In genomic region chr7:19110778-19111175, GRCh38 we compare ENCODE assay signal across 23 cellular contexts. TPM values are rescaled to one million over a fixed set of nuclear protein-coding genes. Genes with fewer than 3 reads are reported as not detected.
DNase-seq lines count a peak whose midpoint lies in the region; ATAC-seq, FAIRE-seq and TF ChIP-seq lines count a peak whose summit lies in the region.
"Had no signal": no experiment of that assay in that cellular context is flagged by ENCODE, and none has a peak within 500 bp of the region (broad histone marks: within the 10 kb centered on the region; RNA-seq: fewer than 3 reads in every experiment).

No MANE protein-coding gene starts in this region.

- H3K27ac ChIP-seq in H1 (ENCODE audit: low read depth, low read length): no peak overlapping the region
- no peak overlapping the region for H3K27ac ChIP-seq in mesenchymal stem cell (ENCODE audit: low read length, poor library complexity, severe bottlenecking)
- no peak overlapping the region for H3K27ac ChIP-seq in urinary bladder (ENCODE audit: low read depth)
- H3K27ac ChIP-seq in foreskin keratinocyte: no peak overlapping the region
- H3K27ac ChIP-seq: colonic mucosa, gastrocnemius medialis, HL-60, psoas muscle, RWPE1, upper lobe of right lung had no signal

- no peak overlapping the region for H3K23ac ChIP-seq in H1 (ENCODE audit: insufficient read length)
- H3K23ac ChIP-seq in mesenchymal stem cell (ENCODE audit: low read length in 2 of 2): no peak overlapping the region

- H2BK15ac ChIP-seq in H1 (ENCODE audit: low read length): no peak overlapping the region
- peak overlapping the region; percentile 29 for H2BK15ac ChIP-seq in mesenchymal stem cell (ENCODE audit: low read depth, poor library complexity, severe bottlenecking)

- peaks cover 11 to 14% of the 10 kb centered on the region in 2 experiments for H4K20me1 ChIP-seq in H1 (replicated peaks in 1 of 2; ENCODE audit: control insufficient read depth in 1 of 2, insufficient read depth in 2 of 2, low read length in 2 of 2)

- H4K5ac ChIP-seq in H1 (ENCODE audit: insufficient read length, low read depth, low read length): no peak overlapping the region

- peak overlapping the region; percentile 94 for H3K4me3 ChIP-seq in HFF-Myc (replicated peaks; ENCODE audit: low read depth, low read length)
- H3K4me3 ChIP-seq in H1 (ENCODE audit: extremely low read depth in 1 of 4, insufficient read depth in 2 of 4, low read depth in 3 of 4, low read length in 4 of 4): peak overlapping the region in 1 of 4 experiments; percentile 38; a peak in 2 of 8 replicates
- H3K4me3 ChIP-seq in mesenchymal stem cell (ENCODE audit: insufficient read depth in 1 of 2, low read depth in 1 of 2, low read length in 2 of 2): peak overlapping the region in 1 of 2 experiments; percentile 99
- peak overlapping the region; percentile 8 for H3K4me3 ChIP-seq in urinary bladder (ENCODE audit: low read depth, low read length)
- H3K4me3 ChIP-seq: colonic mucosa, gastrocnemius medialis, psoas muscle, upper lobe of right lung had no signal

- H3K79me2 ChIP-seq in H1 (ENCODE audit: control insufficient read depth in 1 of 2, insufficient read depth in 2 of 2, low read length in 2 of 2): no peaks in the 10 kb centered on the region

- H3K56ac ChIP-seq in H1 (replicated peaks; ENCODE audit: insufficient read length, low read depth, low read length): no peak overlapping the region

- CTCF ChIA-PET in H1 (lab: Charles Lee; ENCODE audit: partially characterized antibody): interaction anchor here (1.0 kb wide), 1 partner anchor 161 kb away, joined by 3 read pairs; no protein-coding TSS in a partner anchor

- no peak for TF ChIP-seq EP300 in H1 (IDR thresholded peaks at IDR 0.05; ENCODE audit: borderline replicate concordance in 1 of 2, low read depth in 2 of 2, low read length in 2 of 2)

- H3K27me3 ChIP-seq in H1 (replicated peaks in 1 of 4; ENCODE audit: control insufficient read depth in 3 of 4, extremely low read depth in 1 of 4, insufficient read depth in 3 of 4, low read length in 3 of 4) (peaks cover 73 to 100% (median 88%) of the 10 kb centered on the region in 4 experiments), mesenchymal stem cell (ENCODE audit: control insufficient read depth in 1 of 2, insufficient read depth in 1 of 2, low read length in 2 of 2) (no peaks in the 10 kb centered on the region), foreskin keratinocyte (peaks cover 100% of the 10 kb centered on the region)

- H2AK5ac ChIP-seq in H1 (ENCODE audit: low read depth, low read length) (no peak overlapping the region), mesenchymal stem cell (ENCODE audit: low read length, severe bottlenecking) (no peak overlapping the region)

- H3K36me3 ChIP-seq in H1 (ENCODE audit: control insufficient read depth in 2 of 4, insufficient read depth in 4 of 4, low read length in 3 of 4) (no peaks in the 10 kb centered on the region; a peak in 1 of 8 replicates), mesenchymal stem cell (ENCODE audit: control insufficient read depth in 1 of 2, insufficient read depth in 2 of 2, low read depth in 1 of 2, low read length in 2 of 2) (no peaks in the 10 kb centered on the region), urinary bladder (ENCODE audit: insufficient read depth) (no peaks in the 10 kb centered on the region)
- H3K36me3 ChIP-seq: colonic mucosa, gastrocnemius medialis, upper lobe of right lung had no signal

- H2BK20ac ChIP-seq in H1 (ENCODE audit: low read length): no peak overlapping the region

- POLR2A ChIA-PET in H1 (lab: Charles Lee; ENCODE audit: partially characterized antibody): no interaction called here

- ATAC-seq in foreskin keratinocyte: no peak
- ATAC-seq: activated CD4-positive, alpha-beta T cell treated with anti-CD3 and anti-CD28 coated beads for 36 hours; activated T-helper 17 cell treated with anti-CD3 and anti-CD28 coated beads, Interleukin-2, amount 50 U/mL, for 72 hours; gastrocnemius medialis; psoas muscle; upper lobe of right lung had no signal

- 4% methylated on average over 6 of the region's 6 CpGs; no CpG with 5 or more reads in 1 of the 2 experiments for WGBS in H1 (ENCODE audit: extremely low coverage in 1 of 2, insufficient coverage in 1 of 2, insufficient read length in 1 of 2, insufficient replicate concordance in 2 of 2, low coverage in 1 of 2, low lambda C conversion rate in 2 of 2, missing lambda C conversion rate in 1 of 2), 2 experiments
- WGBS in mesenchymal stem cell: 30% methylated on average over 6 of the region's 6 CpGs
- 49% methylated on average over 6 of the region's 6 CpGs for WGBS in urinary bladder

- DNase-seq in HFF-Myc (ENCODE audit: extremely low read depth, low read depth) (no peak), H1 (ENCODE audit: low read depth in 1 of 2, low spot score in 2 of 2) (peak in 1 of 2 experiments; percentile 53), mesenchymal stem cell (no peak), NCI-H2196 treated with DMSO at 0.1 percent for 48 hours (lab: John Stamatoyannopoulos, UW; ENCODE audit: unreplicated experiment) (no peak), foreskin keratinocyte (no peak)
- DNase-seq in NK-92 treated with Interleukin-12 subunit alpha and Interleukin-12 subunit beta, amount 100 ng/mL, for 24 hours (lab: John Stamatoyannopoulos, UW): no peak
- DNase-seq: activated CD4-positive, alpha-beta T cell treated with anti-CD3 and anti-CD28 coated beads for 36 hours; colonic mucosa; COR-L47; gastrocnemius medialis; IMR-90; naive B cell; NCI-H2107; NCI-H524 treated with DMSO at 0.1 percent for 48 hours; psoas muscle; stimulated activated CD4-positive, alpha-beta T cell treated with anti-CD3 and anti-CD28 coated beads, Interleukin-4, amount 100 ng/mL, for 1 hour; upper lobe of right lung had no signal

- H2BK120ac ChIP-seq in H1 (replicated peaks; ENCODE audit: low read depth, low read length): no peak overlapping the region
- H2BK120ac ChIP-seq in mesenchymal stem cell (ENCODE audit: low read depth, low read length): no peak overlapping the region

- no peak for TF ChIP-seq RAD21 in H1 (IDR thresholded peaks at IDR 0.05 in 1 of 2, conservative IDR thresholded peaks at IDR 0.05 in 1 of 2; ENCODE audit: low read depth in 2 of 2, low read length in 2 of 2)

- H3K4me2 ChIP-seq in H1 (ENCODE audit: insufficient read depth in 1 of 2, low read depth in 2 of 2, low read length in 2 of 2): peak overlapping the region; percentile 34 to 67; a peak in 3 of 4 replicates
- no peak overlapping the region for H3K4me2 ChIP-seq in mesenchymal stem cell (ENCODE audit: low read length, poor library complexity, severe bottlenecking)

- H3K9ac ChIP-seq in H1 (replicated peaks in 1 of 4; ENCODE audit: extremely low read depth in 1 of 4, low read depth in 3 of 4, low read length in 3 of 4) (no peak overlapping the region; a peak in 1 of 7 replicates), mesenchymal stem cell (ENCODE audit: low read length) (peak overlapping the region; percentile 99)

- H2AFZ ChIP-seq in H1 (ENCODE audit: low read length) (no peak overlapping the region), mesenchymal stem cell (ENCODE audit: low read depth, low read length) (no peak overlapping the region)

- H4K8ac ChIP-seq in H1 (ENCODE audit: extremely low read depth, insufficient read depth, low read length) (no peak overlapping the region), mesenchymal stem cell (ENCODE audit: low read length) (no peak overlapping the region)

- H3K4me1 ChIP-seq in H1 (replicated peaks in 1 of 4; ENCODE audit: control insufficient read depth in 3 of 4, insufficient read depth in 4 of 4, low read length in 3 of 4) (peaks cover 13 to 41% (median 22%) of the 10 kb centered on the region in 4 experiments), mesenchymal stem cell (ENCODE audit: control insufficient read depth, insufficient read depth, low read depth, low read length) (peaks cover 18% of the 10 kb centered on the region), urinary bladder (ENCODE audit: insufficient read depth) (no peaks in the 10 kb centered on the region), foreskin keratinocyte (peaks cover under 1% of the 10 kb centered on the region)
- H3K4me1 ChIP-seq: colonic mucosa had no signal

- H3K23me2 ChIP-seq in H1 (ENCODE audit: low read depth, low read length): peaks cover 18% of the 10 kb centered on the region

- H3K9me3 ChIP-seq in H1 (ENCODE audit: insufficient read depth in 2 of 2, low read depth in 1 of 2, low read length in 1 of 2): no peaks in the 10 kb centered on the region
- H3K9me3 ChIP-seq in mesenchymal stem cell (ENCODE audit: control insufficient read depth, low read length): no peaks in the 10 kb centered on the region
- H3K9me3 ChIP-seq: colonic mucosa, gastrocnemius medialis, psoas muscle, upper lobe of right lung had no signal

- H2BK5ac ChIP-seq in H1 (ENCODE audit: low read depth, low read length) (no peak overlapping the region), mesenchymal stem cell (ENCODE audit: low read depth, low read length, poor library complexity, severe bottlenecking) (no peak overlapping the region)

- no peak for FAIRE-seq in H1 (lab: Jason Lieb, UNC)

- H3K4ac ChIP-seq in H1 (replicated peaks; ENCODE audit: insufficient read length, low read depth, low read length): no peak overlapping the region
- H3K4ac ChIP-seq in mesenchymal stem cell (ENCODE audit: low read depth in 1 of 2, low read length in 2 of 2): no peak overlapping the region

- no peak overlapping the region for H4K91ac ChIP-seq in H1 (replicated peaks; ENCODE audit: insufficient read length, low read length)
- no peak overlapping the region for H4K91ac ChIP-seq in mesenchymal stem cell (ENCODE audit: low read length)

- H2BK12ac ChIP-seq in H1 (ENCODE audit: low read depth, low read length) (no peak overlapping the region), mesenchymal stem cell (ENCODE audit: low read length in 2 of 2) (peak overlapping the region in 1 of 2 experiments; percentile 15)

- no peak for TF ChIP-seq CTCF in HFF-Myc (IDR thresholded peaks at IDR 0.05; ENCODE audit: low read depth, low read length, missing control alignments)
- no peak for TF ChIP-seq CTCF in H1 (IDR thresholded peaks at IDR 0.05; ENCODE audit: control extremely low read depth in 1 of 3, insufficient read depth in 1 of 3, low read depth in 1 of 3, low read length in 3 of 3)
- TF ChIP-seq CTCF in foreskin keratinocyte (conservative IDR thresholded peaks at IDR 0.05): no peak

- TF ChIP-seq POLR2A in H1 (IDR thresholded peaks at IDR 0.05; ENCODE audit: control extremely low read depth in 1 of 2, low read depth in 2 of 2, low read length in 2 of 2): no peak

- H3K79me1 ChIP-seq in H1 (ENCODE audit: low read depth, low read length) (no peaks in the 10 kb centered on the region), mesenchymal stem cell (replicated peaks; ENCODE audit: low read length, poor library complexity, severe bottlenecking) (peaks cover 15% of the 10 kb centered on the region)

- H3K14ac ChIP-seq in H1 (ENCODE audit: insufficient read length) (no peak overlapping the region), mesenchymal stem cell (ENCODE audit: low read length in 2 of 2) (no peak overlapping the region)

- H3K18ac ChIP-seq in H1 (ENCODE audit: extremely low read depth, low read length): no peak overlapping the region
- no peak overlapping the region for H3K18ac ChIP-seq in mesenchymal stem cell (ENCODE audit: low read depth in 1 of 2, low read length in 2 of 2)

RNA-seq across cellular contexts. Expression of gene TWIST1, which starts 6.7 kb away (rescaled TPM):
- total RNA-seq in H1 (2021; fragmentation: NEBNext Ultra II Directional; extraction: Animal tissue kit (Norgen Biotek cat#: 25700)): 0.31 and 0.52 TPM in 2 replicates
- polyA plus RNA-seq in H1 (2011; rRNA removed): 0.29 and 0.75 TPM in 2 replicates
- polyA plus RNA-seq in H1 (2011; cell fraction: cytosol; rRNA removed): 0.53 TPM
- 0.41 TPM for polyA plus RNA-seq in H1 (2011; cell fraction: nucleus; rRNA removed)
- polyA plus RNA-seq in H1 (2012, experiment 1 of 2): 0.24 to 0.75 TPM (median 0.48 TPM) in 3 of 4 replicates, not detected in the other
- 0.20 TPM for polyA plus RNA-seq in H1 (2012, experiment 2 of 2)
- 0.75 TPM for polyA plus RNA-seq in H1 (2013, experiment 1 of 2)
- polyA plus RNA-seq in H1 (2013, experiment 2 of 2): 0.77 TPM
- polyA minus RNA-seq in H1 (2011; rRNA and poly(A)+ RNA removed): not detected in 2 replicates
- polyA minus RNA-seq in H1 (2011; cell fraction: cytosol; rRNA and poly(A)+ RNA removed): not detected
- 0.90 TPM for polyA minus RNA-seq in H1 (2011; cell fraction: nucleus; rRNA and poly(A)+ RNA removed)
- polyA plus RNA-seq in mesenchymal stem cell (2013, experiment 1 of 2): 18.3 TPM
- polyA plus RNA-seq in mesenchymal stem cell (2013, experiment 2 of 2): 18.4 TPM
- total RNA-seq in urinary bladder: 22.9 TPM
- 28.4 TPM for polyA plus RNA-seq in urinary bladder
- 0.28 and 0.31 TPM in 2 replicates for total RNA-seq in foreskin keratinocyte
- 0.06 and 0.31 TPM in 2 replicates for polyA plus RNA-seq in foreskin keratinocyte
- total RNA-seq: upper lobe of right lung had no signal

RNA-seq across cellular contexts. Expression of gene FERD3L, which starts 34.4 kb away (rescaled TPM):
- total RNA-seq in H1 (2021; fragmentation: NEBNext Ultra II Directional; extraction: Animal tissue kit (Norgen Biotek cat#: 25700)): not detected in 2 replicates
- polyA plus RNA-seq in H1 (2011; rRNA removed) (not detected in 2 replicates), urinary bladder (0.16 TPM), foreskin keratinocyte (not detected in 2 replicates)
- polyA plus RNA-seq in H1 (2011; cell fraction: cytosol; rRNA removed): not detected
- not detected for polyA plus RNA-seq in H1 (2011; cell fraction: nucleus; rRNA removed)
- not detected in 4 replicates for polyA plus RNA-seq in H1 (2012, experiment 1 of 2)
- not detected for polyA plus RNA-seq in H1 (2012, experiment 2 of 2)
- not detected for polyA plus RNA-seq in H1 (2013, experiment 1 of 2)
- polyA plus RNA-seq in H1 (2013, experiment 2 of 2): not detected
- not detected in 2 replicates for polyA minus RNA-seq in H1 (2011; rRNA and poly(A)+ RNA removed)
- polyA minus RNA-seq in H1 (2011; cell fraction: cytosol; rRNA and poly(A)+ RNA removed): not detected
- not detected for polyA minus RNA-seq in H1 (2011; cell fraction: nucleus; rRNA and poly(A)+ RNA removed)
- polyA plus RNA-seq in mesenchymal stem cell (2013, experiment 1 of 2): not detected
- not detected for polyA plus RNA-seq in mesenchymal stem cell (2013, experiment 2 of 2)
- total RNA-seq in urinary bladder (not detected), foreskin keratinocyte (not detected in 2 replicates)
- total RNA-seq: activated CD4-positive, alpha-beta T cell treated with anti-CD3 and anti-CD28 coated beads for 36 hours; activated T-helper 17 cell treated with anti-CD3 and anti-CD28 coated beads, Interleukin-2, amount 50 U/mL, for 72 hours; colonic mucosa; Daoy; gastrocnemius medialis; IMR-90; psoas muscle; skeletal muscle tissue; upper lobe of right lung had no signal
- polyA plus RNA-seq: IMR-90, psoas muscle had no signal

Comparison
In these comparisons a context has a peak if more than half of its experiments do, and no peak if none do; other contexts are left out.
1. RNA of gene TWIST1, which starts 6.7 kb away (total RNA-seq): 22.9 TPM in urinary bladder (single experiment); 0.31 to 0.52 TPM in H1 and 0.28 to 0.31 TPM in foreskin keratinocyte; every median in the first group is over 10 times any median in the second.